Comparison of ENCODE assay signal across 8 cellular contexts in genomic region chr19:16572332-16573211, GRCh38. TPM values are rescaled to one million over a fixed set of nuclear protein-coding genes. Genes with fewer than 3 reads are reported as not detected.
DNase-seq lines count a peak whose midpoint lies in the region; ATAC-seq and TF ChIP-seq lines count a peak whose summit lies in the region.

SLC35E1 (minus strand) TSS chr19:16572415; CDS start chr19:16572364, 51 bp downstream.

- H3K36me3 ChIP-seq in rectal smooth muscle tissue (ENCODE audit: control insufficient read depth, insufficient read depth, low read length), result peaks cover 19% of the 10 kb centered on the region
- H3K36me3 ChIP-seq in vagina, result peaks cover 0 to 30% of the 10 kb centered on the region in 2 donors

- TF ChIP-seq CTCF in astrocyte of the cerebellum (IDR thresholded peaks at IDR 0.05; ENCODE audit: low read depth, low read length, missing control alignments) (no peak), vagina (IDR thresholded peaks at IDR 0.05) (peak in 1 of 3 experiments; percentile 4)

- peak within 1 kb of the TSS; percentile 81 for H3K27ac ChIP-seq in rectal smooth muscle tissue (ENCODE audit: low read depth, low read length)
- peak within 1 kb of the TSS; percentile 68 for H3K27ac ChIP-seq in vagina

- peak; percentile 88 for ATAC-seq in GM18511 (IDR thresholded peaks at IDR 0.05; ENCODE audit: unreplicated experiment)
- peak; percentile 72 for ATAC-seq in HG02981 (IDR thresholded peaks at IDR 0.05; ENCODE audit: unreplicated experiment)

- in situ Hi-C loops in astrocyte of the cerebellum (cut with HindIII; ENCODE audit: low sequenced_read_pairs), result no loop called here

- H3K4me1 ChIP-seq in rectal smooth muscle tissue (ENCODE audit: control insufficient read depth, insufficient read depth, low read length) (peaks cover 15% of the 10 kb centered on the region), vagina (peaks cover 47% of the 10 kb centered on the region)

- no peaks in the 10 kb centered on the region for H3K27me3 ChIP-seq in rectal smooth muscle tissue (ENCODE audit: control insufficient read depth, insufficient read depth, low read length)
- H3K27me3 ChIP-seq in vagina, result no peaks in the 10 kb centered on the region

- H3K4me3 ChIP-seq in astrocyte of the cerebellum (ENCODE audit: low read depth, low read length) (peak within 1 kb of the TSS; percentile 77), rectal smooth muscle tissue (ENCODE audit: low read length) (peak within 1 kb of the TSS; percentile 93), vagina (peak within 1 kb of the TSS; percentile 62 to 80)

- H3K9me3 ChIP-seq in vagina, result no peaks in the 10 kb centered on the region

- peak within 1 kb of the TSS; percentile 75 for H3K9ac ChIP-seq in rectal smooth muscle tissue (ENCODE audit: low read length)

- peak in 1 of 2 donors; percentile 57 for TF ChIP-seq POLR2A in vagina (IDR thresholded peaks at IDR 0.05)

- intact Hi-C loops in vagina (cut with DNase I), result loop anchor here (2.0 to 5.0 kb wide), 2 partner anchors 56 to 85 kb away; partner anchors contain the start of gene MED26

- DNase-seq in NCI-H2029 (lab: John Stamatoyannopoulos, UW) (peak; percentile 97), T-helper 9 cell (peak; percentile 84), astrocyte of the cerebellum (ENCODE audit: low read depth) (peak; percentile 76), hepatic stellate cell (ENCODE audit: low spot score) (peak; percentile 100), vagina (ENCODE audit: extremely low spot score in 2 of 2) (peak in 1 of 2 donors; percentile 96)

RNA-seq across cellular contexts. Expression of gene SLC35E1, which starts in this region (rescaled TPM):
- total RNA-seq in vagina, result 21.6 TPM
